In genomic region chr5:39986614-39987013, GRCh38 we compare ENCODE assay signal across 25 cellular contexts.
DNase-seq lines count a peak whose midpoint lies in the region; ATAC-seq, FAIRE-seq and TF ChIP-seq lines count a peak whose summit lies in the region.
"Had no signal": no experiment of that assay in that cellular context is flagged by ENCODE, and none has a peak within 500 bp of the region (broad histone marks: within the 10 kb centered on the region; RNA-seq: fewer than 3 reads in every experiment).

No MANE protein-coding gene starts in this region.

- no peaks in the 10 kb centered on the region for H3F3A ChIP-seq in GM23248 (ENCODE audit: insufficient read depth)

- H3K4me3 ChIP-seq in GM23248 = no peak overlapping the region
- H3K4me3 ChIP-seq in epithelial cell of esophagus (ENCODE audit: low read length) = no peak overlapping the region
- H3K4me3 ChIP-seq in retinal pigment epithelial cell (ENCODE audit: low read length) = no peak overlapping the region
- H3K4me3 ChIP-seq: esophagus muscularis mucosa, stomach, transverse colon had no signal

- H3K4me2 ChIP-seq in GM23248 (ENCODE audit: unreplicated experiment) = no peak overlapping the region

- no peaks in the 10 kb centered on the region for H3K79me2 ChIP-seq in GM23248 (ENCODE audit: insufficient read depth)

- TF ChIP-seq CTCF in epithelial cell of esophagus (IDR thresholded peaks at IDR 0.05; ENCODE audit: insufficient read depth, low read depth, low read length, missing control alignments) = peak; percentile 26
- TF ChIP-seq CTCF in retinal pigment epithelial cell (conservative IDR thresholded peaks at IDR 0.05; ENCODE audit: low read depth, low read length) = peak; percentile 23

- FAIRE-seq in RCC 7860 (lab: Jason Lieb, UNC) = peak; percentile 68
- FAIRE-seq: TTC549 had no signal

- no peak overlapping the region for H3K27ac ChIP-seq in GM23248
- H3K27ac ChIP-seq: esophagus muscularis mucosa, stomach, transverse colon had no signal

- H3K9me3 ChIP-seq in GM23248 (ENCODE audit: low read depth) (no peaks in the 10 kb centered on the region), T-helper 17 cell (ENCODE audit: control insufficient read depth, low read length, poor library complexity, severe bottlenecking) (no peaks in the 10 kb centered on the region)
- H3K9me3 ChIP-seq: BE2C, esophagus muscularis mucosa, stomach, transverse colon had no signal

- H3K36me3 ChIP-seq in GM23248 (ENCODE audit: low read depth) = no peaks in the 10 kb centered on the region
- H3K36me3 ChIP-seq: BE2C, esophagus muscularis mucosa, stomach, transverse colon had no signal

- H3K27me3 ChIP-seq in GM23248 (replicated peaks; ENCODE audit: insufficient read depth) = no peaks in the 10 kb centered on the region; the same call in 1 of the 2 replicates
- H3K27me3 ChIP-seq: BE2C, esophagus muscularis mucosa, stomach, transverse colon had no signal

- no peak for ATAC-seq in T-helper 17 cell
- no peak for ATAC-seq in HG03280 (IDR thresholded peaks at IDR 0.05; ENCODE audit: unreplicated experiment)
- ATAC-seq: activated T-cell treated with anti-CD3 and anti-CD28 coated beads, Interleukin-2, amount 50 U/mL, for 4 hours; right cardiac atrium; Right ventricle myocardium inferior had no signal

- WGBS in GM23248 (ENCODE audit: low coverage in 1 of 2, low lambda C conversion rate in 2 of 2, missing lambda C conversion rate in 2 of 2), 2 experiments = 8 to 10% methylated on average over 2 of the region's 2 CpGs

- no peaks in the 10 kb centered on the region for H3K36me3 Mint-ChIP-seq in T-helper 17 cell (ENCODE audit: low read depth)

- no peaks in the 10 kb centered on the region for H3K9me2 ChIP-seq in GM23248 (ENCODE audit: insufficient read depth)

- in situ Hi-C loops in GM23248 (cut with MboI) = no loop called here

- no peak overlapping the region for H2AFZ ChIP-seq in GM23248

- H3K9ac ChIP-seq in GM23248 = no peak overlapping the region

- no peak overlapping the region for H3K27ac Mint-ChIP-seq in T-helper 17 cell

- H3K27me3 Mint-ChIP-seq in T-helper 17 cell = peaks cover 6% of the 10 kb centered on the region

- no peaks in the 10 kb centered on the region for H3K4me1 Mint-ChIP-seq in T-helper 17 cell

- H4K20me1 ChIP-seq in GM23248 (ENCODE audit: insufficient read depth) = no peaks in the 10 kb centered on the region

- H3K4me1 ChIP-seq in GM23248 (ENCODE audit: insufficient read depth) = no peaks in the 10 kb centered on the region
- H3K4me1 ChIP-seq: BE2C, esophagus muscularis mucosa, stomach, transverse colon had no signal

- H3K4me3 Mint-ChIP-seq in T-helper 17 cell = no peak overlapping the region
- H3K4me3 Mint-ChIP-seq: activated T-cell treated with anti-CD3 and anti-CD28 coated beads, Interleukin-2, amount 50 U/mL, for 4 hours had no signal

- DNase-seq in GM23248 (peak; percentile 5), RCC 7860 (ENCODE audit: low spot score) (no peak), epithelial cell of esophagus (ENCODE audit: low read depth) (no peak), retinal pigment epithelial cell (ENCODE audit: low read depth) (no peak), T-helper 17 cell (no peak), cerebellar nuclear complex (lab: John Stamatoyannopoulos, UW) (no peak), NCI-H1417 treated with DMSO at 0.1 percent for 48 hours (lab: John Stamatoyannopoulos, UW) (no peak)
- DNase-seq: activated CD4-positive, alpha-beta T cell treated with anti-CD3 and anti-CD28 coated beads for 1 hour; activated naive CD4-positive, alpha-beta T cell; activated T-cell treated with anti-CD3 and anti-CD28 coated beads, Interleukin-2, amount 50 U/mL, for 4 hours; BE2C; COR-L47; DMS79 treated with DMSO at 0.1 percent for 48 hours; head of caudate nucleus; IMR-90; occipital lobe; right cardiac atrium; stimulated activated CD4-positive, alpha-beta T cell treated with anti-CD3 and anti-CD28 coated beads, Interleukin-12 subunit alpha, Interleukin-12 subunit beta, amount 100 ng/mL, for 4 hours; stimulated activated CD4-positive, alpha-beta T cell treated with anti-CD3 and anti-CD28 coated beads, Interleukin-4, amount 100 ng/mL, for 4 hours; stomach; transverse colon had no signal
